Comparison of ENCODE assay signal across 19 cellular contexts in genomic region chr11:35365961-35366360, GRCh38.
"Had no signal": no experiment of that assay in that cellular context is flagged by ENCODE, and none has a peak within 500 bp of the region (broad histone marks: within the 10 kb centered on the region; RNA-seq: fewer than 3 reads in every experiment).

No MANE protein-coding gene starts in this region.

- H3K27me3 ChIP-seq: colonic mucosa, pancreas, spleen, tibial nerve had no signal

- H3K4me3 Mint-ChIP-seq: natural killer cell; stimulated activated naive B cell treated with anti-CD40 and anti-IgM and Interleukin-4, amounts not matched to agents 10 μg/mL and 1 μg/mL and 100 μg/mL, for 72 hours had no signal

- H3K9me3 Mint-ChIP-seq: natural killer cell had no signal

- H3K27ac Mint-ChIP-seq: natural killer cell; stimulated activated naive B cell treated with anti-CD40 and anti-IgM and Interleukin-4, amounts not matched to agents 10 μg/mL and 1 μg/mL and 100 μg/mL, for 72 hours had no signal

- H3K27ac ChIP-seq: colonic mucosa, spleen, tibial nerve, VCaP had no signal

- H3K4me1 ChIP-seq: colonic mucosa had no signal

- H3K9me3 ChIP-seq: colonic mucosa, pancreas, tibial nerve had no signal

- H3K4me3 ChIP-seq: colonic mucosa, pancreas, spleen, tibial nerve had no signal

- ATAC-seq: natural killer cell; pancreas; sciatic nerve; stimulated activated naive B cell treated with anti-CD40 and anti-IgM and Interleukin-4, amounts not matched to agents 10 μg/mL and 1 μg/mL and 100 μg/mL, for 72 hours had no signal

- H3K36me3 Mint-ChIP-seq: natural killer cell had no signal

- H3K4me1 Mint-ChIP-seq: natural killer cell had no signal

- H3K36me3 ChIP-seq: colonic mucosa, pancreas, spleen, tibial nerve had no signal

- DNase-seq: activated CD4-positive, alpha-beta T cell treated with anti-CD3 and anti-CD28 coated beads, Interleukin-2, amount 50 U/mL, for 1 hour; activated CD4-positive, CD25-positive, alpha-beta regulatory T cell treated with anti-CD3 and anti-CD28 coated beads, Interleukin-2, amount 50 U/mL, for 72 hours; activated CD8-positive, alpha-beta memory T cell treated with anti-CD3 and anti-CD28 coated beads, Interleukin-2, amount 50 U/mL, for 48 hours; activated effector memory CD4-positive, alpha-beta T cell treated with anti-CD3 and anti-CD28 coated beads, Interleukin-2, amount 50 U/mL, for 16 hours; activated naive CD4-positive, alpha-beta T cell treated with anti-CD3 and anti-CD28 coated beads, Interleukin-2, amount 50 U/mL, for 16 hours; activated T-cell treated with anti-CD3 and anti-CD28 coated beads, Interleukin-2, amount 50 U/mL, for 48 hours; caudate nucleus; colonic mucosa; effector CD4-positive, alpha-beta T cell; natural killer cell; pancreas; spleen; stimulated activated CD4-positive, alpha-beta T cell treated with anti-CD3 and anti-CD28 coated beads, Interleukin-4, amount 100 ng/mL, for 4 hours; stimulated activated naive B cell treated with anti-CD40 and anti-IgM and Interleukin-4, amounts not matched to agents 10 μg/mL and 1 μg/mL and 100 μg/mL, for 72 hours; SW 1271; T-helper 2 cell had no signal
